Comparison of ENCODE assay signal across 26 cellular contexts in the genomic region with DNA sequence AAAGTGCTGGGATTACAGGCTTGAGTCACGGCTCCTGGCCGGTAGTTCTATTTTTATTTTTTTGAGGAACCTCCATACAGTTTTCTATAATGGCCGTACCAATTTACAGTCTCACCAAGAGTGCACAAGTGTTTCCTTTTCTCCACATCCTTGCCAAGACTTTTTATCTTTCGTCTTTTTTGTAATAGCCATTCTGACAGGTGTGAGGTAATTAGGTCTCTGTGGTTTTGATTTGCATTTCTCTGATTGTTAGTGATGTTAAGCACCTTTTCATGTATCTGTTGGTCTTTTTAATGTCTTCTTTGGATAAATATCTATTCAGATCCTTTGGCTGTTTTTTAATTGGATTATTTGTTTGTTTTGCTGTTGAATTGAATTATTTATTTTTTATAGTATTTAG.
"Had no signal": no experiment of that assay in that cellular context is flagged by ENCODE, and none has a peak within 500 bp of the region (broad histone marks: within the 10 kb centered on the region; RNA-seq: fewer than 3 reads in every experiment).

No MANE protein-coding gene starts in this region.

- H3K27ac ChIP-seq: brain microvascular endothelial cell, neutrophil, right lobe of liver, tibial nerve had no signal

- H3K27ac Mint-ChIP-seq: activated CD4-positive, alpha-beta memory T cell treated with anti-CD3 and anti-CD28 coated beads for 36 hours; activated CD4-positive, alpha-beta T cell treated with anti-CD3 and anti-CD28 coated beads, Interleukin-2, amount 10 ng/mL, durations not matched to agents 24 days and 14 days; activated naive CD4-positive, alpha-beta T cell treated with anti-CD3 and anti-CD28 coated beads, Interleukin-2, amount 10 ng/mL, durations not matched to agents 7 days and 5 days; activated naive CD8-positive, alpha-beta T cell treated with anti-CD3 and anti-CD28 coated beads, Interleukin-2, amount 10 ng/mL, durations not matched to agents 7 days and 5 days; immature natural killer cell; progenitor cell of endocrine pancreas had no signal

- H3K27me3 ChIP-seq: brain microvascular endothelial cell, neutrophil, right lobe of liver, tibial nerve had no signal

- H3K9me3 Mint-ChIP-seq: activated CD4-positive, alpha-beta memory T cell treated with anti-CD3 and anti-CD28 coated beads for 36 hours; activated CD4-positive, alpha-beta T cell treated with anti-CD3 and anti-CD28 coated beads, Interleukin-2, amount 10 ng/mL, durations not matched to agents 24 days and 14 days; activated naive CD4-positive, alpha-beta T cell treated with anti-CD3 and anti-CD28 coated beads, Interleukin-2, amount 10 ng/mL, durations not matched to agents 7 days and 5 days; activated naive CD8-positive, alpha-beta T cell treated with anti-CD3 and anti-CD28 coated beads, Interleukin-2, amount 10 ng/mL, durations not matched to agents 7 days and 5 days; effector memory CD8-positive, alpha-beta T cell; immature natural killer cell; nephron had no signal

- H3K27me3 Mint-ChIP-seq: activated CD4-positive, alpha-beta memory T cell treated with anti-CD3 and anti-CD28 coated beads for 36 hours; activated naive CD8-positive, alpha-beta T cell treated with anti-CD3 and anti-CD28 coated beads, Interleukin-2, amount 10 ng/mL, durations not matched to agents 7 days and 5 days; effector memory CD8-positive, alpha-beta T cell; progenitor cell of endocrine pancreas had no signal

- H3K9me3 ChIP-seq: neutrophil, right lobe of liver, tibial nerve had no signal

- H3K4me1 Mint-ChIP-seq: activated CD4-positive, alpha-beta T cell treated with anti-CD3 and anti-CD28 coated beads, Interleukin-2, amount 10 ng/mL, durations not matched to agents 24 days and 14 days; activated naive CD4-positive, alpha-beta T cell treated with anti-CD3 and anti-CD28 coated beads, Interleukin-2, amount 10 ng/mL, durations not matched to agents 7 days and 5 days; immature natural killer cell had no signal

- H3K36me3 Mint-ChIP-seq: activated CD4-positive, alpha-beta memory T cell treated with anti-CD3 and anti-CD28 coated beads for 36 hours; activated naive CD4-positive, alpha-beta T cell treated with anti-CD3 and anti-CD28 coated beads, Interleukin-2, amount 10 ng/mL, durations not matched to agents 7 days and 5 days; activated naive CD8-positive, alpha-beta T cell treated with anti-CD3 and anti-CD28 coated beads, Interleukin-2, amount 10 ng/mL, durations not matched to agents 7 days and 5 days; immature natural killer cell had no signal

- H3K36me3 ChIP-seq: neutrophil, right lobe of liver had no signal

- FAIRE-seq: astrocyte, kidney had no signal

- H3K4me1 ChIP-seq: right lobe of liver, tibial nerve had no signal

- H3K4me3 Mint-ChIP-seq: activated CD4-positive, alpha-beta memory T cell treated with anti-CD3 and anti-CD28 coated beads for 36 hours; activated CD4-positive, alpha-beta T cell treated with anti-CD3 and anti-CD28 coated beads, Interleukin-2, amount 10 ng/mL, durations not matched to agents 24 days and 14 days; activated naive CD4-positive, alpha-beta T cell treated with anti-CD3 and anti-CD28 coated beads, Interleukin-2, amount 10 ng/mL, durations not matched to agents 7 days and 5 days; activated naive CD8-positive, alpha-beta T cell treated with anti-CD3 and anti-CD28 coated beads, Interleukin-2, amount 10 ng/mL, durations not matched to agents 7 days and 5 days; effector memory CD8-positive, alpha-beta T cell; immature natural killer cell; nephron had no signal

- H3K4me3 ChIP-seq: right lobe of liver, tibial nerve had no signal

- DNase-seq: activated CD4-positive, alpha-beta memory T cell treated with anti-CD3 and anti-CD28 coated beads for 36 hours; activated CD4-positive, alpha-beta T cell treated with anti-CD3 and anti-CD28 coated beads, Interleukin-2, amount 10 ng/mL, durations not matched to agents 24 days and 14 days; activated CD4-positive, CD25-positive, alpha-beta regulatory T cell treated with anti-CD3 and anti-CD28 coated beads, Interleukin-2, amount 50 U/mL, for 72 hours; activated CD8-positive, alpha-beta memory T cell treated with anti-CD3 and anti-CD28 coated beads, Interleukin-2, amount 50 U/mL, for 4 hours; activated gamma-delta T cell; activated naive CD4-positive, alpha-beta T cell treated with anti-CD3 and anti-CD28 coated beads, Interleukin-2, amount 10 ng/mL, durations not matched to agents 7 days and 5 days; activated naive CD8-positive, alpha-beta T cell treated with anti-CD3 and anti-CD28 coated beads, Interleukin-2, amount 10 ng/mL, durations not matched to agents 7 days and 5 days; activated T-cell treated with anti-CD3 and anti-CD28 coated beads, Interleukin-2, amount 50 U/mL, for 1 hour; brain microvascular endothelial cell; cortex of kidney; effector memory CD8-positive, alpha-beta T cell; erythroblast; head of caudate nucleus; hypothalamus; immature natural killer cell; kidney; left colon; mammary epithelial cell; right lobe of liver; stimulated activated CD4-positive, alpha-beta T cell treated with anti-CD3 and anti-CD28 coated beads, Interleukin-2, amount 100 ng/mL, for 48 hours; stimulated activated naive CD4-positive, alpha-beta T cell treated with Interleukin-2 at 50 U/mL for 16 hours had no signal
